ENCODE assay signal across 20 cellular contexts in genomic region chr2:120597595-120598193, GRCh38.
A peak's percentile ranks its signal among the peaks of the same experiment; 100 is the strongest.
DNase-seq lines count a peak whose midpoint lies in the region; ATAC-seq, FAIRE-seq and TF ChIP-seq lines count a peak whose summit lies in the region.
"Had no signal": no experiment of that assay in that cellular context is flagged by ENCODE, and none has a peak within 500 bp of the region (broad histone marks: within the 10 kb centered on the region; RNA-seq: fewer than 3 reads in every experiment).

No MANE protein-coding gene starts in this region.

- TF ChIP-seq POLR2A in H1 (IDR thresholded peaks at IDR 0.05; ENCODE audit: control extremely low read depth in 1 of 2, low read depth in 2 of 2, low read length in 2 of 2) = no peak

- H3K4me1 ChIP-seq in left ventricle myocardium inferior (peaks cover 24% of the 10 kb centered on the region), H1 (replicated peaks in 1 of 4; ENCODE audit: control insufficient read depth in 3 of 4, insufficient read depth in 4 of 4, low read length in 3 of 4) (peaks cover 4 to 12% (median 9%) of the 10 kb centered on the region in 4 experiments)

- no peaks in the 10 kb centered on the region for H3K79me1 ChIP-seq in H1 (ENCODE audit: low read depth, low read length)

- H3K23ac ChIP-seq in H1 (ENCODE audit: insufficient read length) = no peak overlapping the region

- H3K4ac ChIP-seq in H1 (replicated peaks; ENCODE audit: insufficient read length, low read depth, low read length) = no peak overlapping the region

- no peak for TF ChIP-seq CTCF in left ventricle myocardium inferior (IDR thresholded peaks at IDR 0.05; ENCODE audit: borderline replicate concordance)
- no peak for TF ChIP-seq CTCF in H1 (IDR thresholded peaks at IDR 0.05; ENCODE audit: control extremely low read depth in 1 of 3, insufficient read depth in 1 of 3, low read depth in 1 of 3, low read length in 3 of 3)
- no peak for TF ChIP-seq CTCF in osteocyte (IDR thresholded peaks at IDR 0.05)

- no peak overlapping the region for H3K14ac ChIP-seq in H1 (ENCODE audit: insufficient read length)

- TF ChIP-seq RAD21 in H1 (IDR thresholded peaks at IDR 0.05 in 1 of 2, conservative IDR thresholded peaks at IDR 0.05 in 1 of 2; ENCODE audit: low read depth in 2 of 2, low read length in 2 of 2) = no peak

- ATAC-seq in GM21515 (IDR thresholded peaks at IDR 0.05; ENCODE audit: unreplicated experiment) = no peak
- ATAC-seq: PC-3, SK-N-SH treated with all-trans-retinoic acid at 6 μM for 48 hours had no signal

- no peak overlapping the region for H3K56ac ChIP-seq in H1 (replicated peaks; ENCODE audit: insufficient read length, low read depth, low read length)

- peak overlapping the region; percentile 69 for H3K27ac Mint-ChIP-seq in osteocyte (ENCODE audit: unreplicated experiment)
- H3K27ac Mint-ChIP-seq in activated CD4-positive, alpha-beta T cell treated with anti-CD3 and anti-CD28 coated beads, Interleukin-2, amount 10 ng/mL, durations not matched to agents 7 days and 5 days = no peak overlapping the region
- H3K27ac Mint-ChIP-seq: CD8-positive, alpha-beta memory T cell; immature natural killer cell had no signal

- H2AFZ ChIP-seq in H1 (ENCODE audit: low read length) = no peak overlapping the region

- H2BK5ac ChIP-seq in H1 (ENCODE audit: low read depth, low read length) = no peak overlapping the region

- no peak overlapping the region for H2BK20ac ChIP-seq in H1 (ENCODE audit: low read length)

- no peaks in the 10 kb centered on the region for H3K23me2 ChIP-seq in H1 (ENCODE audit: low read depth, low read length)

- H3K36me3 Mint-ChIP-seq in osteocyte (ENCODE audit: unreplicated experiment) = no peaks in the 10 kb centered on the region
- H3K36me3 Mint-ChIP-seq in activated CD4-positive, alpha-beta T cell treated with anti-CD3 and anti-CD28 coated beads, Interleukin-2, amount 10 ng/mL, durations not matched to agents 7 days and 5 days (ENCODE audit: low read depth) = no peaks in the 10 kb centered on the region
- H3K36me3 Mint-ChIP-seq: CD8-positive, alpha-beta memory T cell; immature natural killer cell had no signal

- no peak overlapping the region for H3K9ac ChIP-seq in H1 (replicated peaks in 1 of 4; ENCODE audit: extremely low read depth in 1 of 4, low read depth in 3 of 4, low read length in 3 of 4)

- no peak overlapping the region for H3K4me3 Mint-ChIP-seq in osteocyte (ENCODE audit: unreplicated experiment)
- no peak overlapping the region for H3K4me3 Mint-ChIP-seq in activated CD4-positive, alpha-beta T cell treated with anti-CD3 and anti-CD28 coated beads, Interleukin-2, amount 10 ng/mL, durations not matched to agents 7 days and 5 days
- H3K4me3 Mint-ChIP-seq: CD8-positive, alpha-beta memory T cell; immature natural killer cell had no signal

- H2AK5ac ChIP-seq in H1 (ENCODE audit: low read depth, low read length) = no peak overlapping the region

- peak overlapping the region; percentile 60; the same call in 1 of the 2 replicates for H2BK12ac ChIP-seq in H1 (ENCODE audit: low read depth, low read length)

- H3K18ac ChIP-seq in H1 (ENCODE audit: extremely low read depth, low read length) = no peak overlapping the region

- 95% methylated on average over 19 of the region's 19 CpGs; no CpG with 5 or more reads in 1 of the 2 experiments for WGBS in H1 (ENCODE audit: extremely low coverage in 1 of 2, insufficient coverage in 1 of 2, insufficient read length in 1 of 2, insufficient replicate concordance in 2 of 2, low coverage in 1 of 2, low lambda C conversion rate in 2 of 2, missing lambda C conversion rate in 1 of 2), 2 experiments

- no peak overlapping the region for H3K4me2 ChIP-seq in H1 (ENCODE audit: insufficient read depth in 1 of 2, low read depth in 2 of 2, low read length in 2 of 2)

- intact Hi-C loops in left ventricle myocardium inferior (cut with micrococcal nuclease) (no loop called here), cardiac septum (cut with DNase I) (no loop called here)

- H3K9me3 ChIP-seq in left ventricle myocardium inferior (replicated peaks) = no peaks in the 10 kb centered on the region
- H3K9me3 ChIP-seq in H1 (ENCODE audit: insufficient read depth in 2 of 2, low read depth in 1 of 2, low read length in 1 of 2) = no peaks in the 10 kb centered on the region

- H3K9me3 Mint-ChIP-seq in osteocyte (ENCODE audit: unreplicated experiment) = no peaks in the 10 kb centered on the region
- no peaks in the 10 kb centered on the region for H3K9me3 Mint-ChIP-seq in activated CD4-positive, alpha-beta T cell treated with anti-CD3 and anti-CD28 coated beads, Interleukin-2, amount 10 ng/mL, durations not matched to agents 7 days and 5 days
- H3K9me3 Mint-ChIP-seq: CD8-positive, alpha-beta memory T cell; immature natural killer cell had no signal

- H3K27me3 ChIP-seq in left ventricle myocardium inferior (ENCODE audit: low read depth) (peaks cover 22% of the 10 kb centered on the region), H1 (replicated peaks in 1 of 4; ENCODE audit: control insufficient read depth in 3 of 4, extremely low read depth in 1 of 4, insufficient read depth in 3 of 4, low read length in 3 of 4) (peaks cover 0 to 7% (median 1%) of the 10 kb centered on the region in 4 experiments; a peak in 2 of 7 replicates)

- no peaks in the 10 kb centered on the region for H3K36me3 ChIP-seq in left ventricle myocardium inferior
- H3K36me3 ChIP-seq in H1 (ENCODE audit: control insufficient read depth in 2 of 4, insufficient read depth in 4 of 4, low read length in 3 of 4) = no peaks in the 10 kb centered on the region

- H4K8ac ChIP-seq in H1 (ENCODE audit: extremely low read depth, insufficient read depth, low read length) = peak overlapping the region; percentile 57; the same call in 1 of the 2 replicates

- TF ChIP-seq EP300 in H1 (IDR thresholded peaks at IDR 0.05; ENCODE audit: borderline replicate concordance in 1 of 2, low read depth in 2 of 2, low read length in 2 of 2) = no peak

- H3K4me3 ChIP-seq in left ventricle myocardium inferior (no peak overlapping the region), H1 (ENCODE audit: extremely low read depth in 1 of 4, insufficient read depth in 2 of 4, low read depth in 3 of 4, low read length in 4 of 4) (no peak overlapping the region)

- CTCF ChIA-PET in H1 (lab: Charles Lee; ENCODE audit: partially characterized antibody) = interaction anchor here (0.9 to 1.6 kb wide), 6 partner anchors 12 to 295 kb away, joined by 3 to 8 read pairs (median 3); no protein-coding TSS in a partner anchor
- CTCF ChIA-PET in activated CD4-positive, alpha-beta T cell treated with anti-CD3 and anti-CD28 coated beads, Interleukin-2, amount 10 ng/mL, durations not matched to agents 7 days and 5 days (lab: Charles Lee) = no interaction called here

- no peaks in the 10 kb centered on the region for H3K79me2 ChIP-seq in H1 (ENCODE audit: control insufficient read depth in 1 of 2, insufficient read depth in 2 of 2, low read length in 2 of 2)

- H2BK15ac ChIP-seq in H1 (ENCODE audit: low read length) = no peak overlapping the region

- FAIRE-seq in H1 (lab: Jason Lieb, UNC) = no peak

- POLR2A ChIA-PET in H1 (lab: Charles Lee; ENCODE audit: partially characterized antibody) = no interaction called here
- POLR2A ChIA-PET in activated CD4-positive, alpha-beta T cell treated with anti-CD3 and anti-CD28 coated beads, Interleukin-2, amount 10 ng/mL, durations not matched to agents 7 days and 5 days (lab: Charles Lee) = no interaction called here

- H3K27ac ChIP-seq in left ventricle myocardium inferior (replicated peaks) (peak overlapping the region; percentile 66), H1 (ENCODE audit: low read depth, low read length) (no peak overlapping the region)

- H3K27me3 Mint-ChIP-seq in osteocyte (ENCODE audit: unreplicated experiment) = peaks cover 2% of the 10 kb centered on the region
- no peaks in the 10 kb centered on the region for H3K27me3 Mint-ChIP-seq in activated CD4-positive, alpha-beta T cell treated with anti-CD3 and anti-CD28 coated beads, Interleukin-2, amount 10 ng/mL, durations not matched to agents 7 days and 5 days

- no peak overlapping the region for H4K91ac ChIP-seq in H1 (replicated peaks; ENCODE audit: insufficient read length, low read length)

- no peak overlapping the region for H2BK120ac ChIP-seq in H1 (replicated peaks; ENCODE audit: low read depth, low read length)

- H3K4me1 Mint-ChIP-seq in osteocyte (ENCODE audit: unreplicated experiment) = peaks cover 26% of the 10 kb centered on the region
- H3K4me1 Mint-ChIP-seq in activated CD4-positive, alpha-beta T cell treated with anti-CD3 and anti-CD28 coated beads, Interleukin-2, amount 10 ng/mL, durations not matched to agents 7 days and 5 days = no peaks in the 10 kb centered on the region
- H3K4me1 Mint-ChIP-seq: CD8-positive, alpha-beta memory T cell; immature natural killer cell had no signal

- H4K20me1 ChIP-seq in H1 (replicated peaks in 1 of 2; ENCODE audit: control insufficient read depth in 1 of 2, insufficient read depth in 2 of 2, low read length in 2 of 2) = no peaks in the 10 kb centered on the region

- DNase-seq in left ventricle myocardium inferior (no peak), cardiac septum (ENCODE audit: low spot score) (no peak), H1 (ENCODE audit: low read depth in 1 of 2, low spot score in 2 of 2) (no peak), osteocyte (ENCODE audit: extremely low spot score, unreplicated experiment) (no peak), NCI-H82 treated with DMSO at 0.1 percent for 48 hours (lab: John Stamatoyannopoulos, UW; ENCODE audit: unreplicated experiment) (no peak), NCI-H2196 (lab: John Stamatoyannopoulos, UW; ENCODE audit: unreplicated experiment) (no peak)
- no peak for DNase-seq in activated CD4-positive, alpha-beta T cell treated with anti-CD3 and anti-CD28 coated beads, Interleukin-2, amount 10 ng/mL, durations not matched to agents 7 days and 5 days
- DNase-seq: ACHN; activated gamma-delta T cell treated with Interleukin-2 at 50 U/mL for 16 hours; CD8-positive, alpha-beta memory T cell; effector memory CD4-positive, alpha-beta T cell; H7; immature natural killer cell; KBM-7; NCI-H1417 treated with DMSO at 0.1 percent for 48 hours; NCI-H2227 treated with DMSO at 0.1 percent for 48 hours; PC-3; stimulated activated CD4-positive, alpha-beta T cell treated with anti-CD3 and anti-CD28 coated beads, Interleukin-12 subunit alpha, Interleukin-12 subunit beta, amount 100 ng/mL, for 4 hours had no signal

- no peak overlapping the region for H4K5ac ChIP-seq in H1 (ENCODE audit: insufficient read length, low read depth, low read length)

TF ChIP-seq in H1, 55 proteins besides CTCF, POLR2A, EP300 and RAD21:
- TF ChIP-seq TAF7 (optimal IDR thresholded peaks at IDR 0.05; ENCODE audit: borderline replicate concordance, low read depth, low read length) (no peak), FOSL1 (IDR thresholded peaks at IDR 0.05; ENCODE audit: insufficient read depth, low read depth, low read length) (no peak), GTF2F1 (IDR thresholded peaks at IDR 0.05; ENCODE audit: borderline replicate concordance, low read depth, low read length) (no peak), TEAD4 (IDR thresholded peaks at IDR 0.05; ENCODE audit: low read depth, low read length) (no peak), MAFK (IDR thresholded peaks at IDR 0.05; ENCODE audit: low read depth, low read length) (no peak)
